ENCODE assay signal across 9 cellular contexts in genomic region chr9:136587145-136587943, GRCh38. TPM values are rescaled to one million over a fixed set of nuclear protein-coding genes. Genes with fewer than 3 reads are reported as not detected.
DNase-seq lines count a peak whose midpoint lies in the region; ATAC-seq, FAIRE-seq and TF ChIP-seq lines count a peak whose summit lies in the region.
"Had no signal": no experiment of that assay in that cellular context is flagged by ENCODE, and none has a peak within 500 bp of the region (broad histone marks: within the 10 kb centered on the region; RNA-seq: fewer than 3 reads in every experiment).

No MANE protein-coding gene starts in this region.

- no peak for TF ChIP-seq POLR2A in gastrocnemius medialis (IDR thresholded peaks at IDR 0.05)
- TF ChIP-seq POLR2A in GM12892 (IDR thresholded peaks at IDR 0.05; ENCODE audit: low read depth, low read length) = no peak

- peak overlapping the region; percentile 30 for H3K4me3 ChIP-seq in H7 (ENCODE audit: insufficient read depth, low read depth, low read length)
- no peak overlapping the region for H3K4me3 ChIP-seq in gastrocnemius medialis

- H3K27me3 ChIP-seq in H7 (ENCODE audit: control insufficient read depth, insufficient read depth, low read length) = no peaks in the 10 kb centered on the region
- H3K27me3 ChIP-seq in gastrocnemius medialis = peaks cover 0 to 8% (median 7%) of the 10 kb centered on the region in 3 donors

- H3K36me3 ChIP-seq in H7 (replicated peaks; ENCODE audit: control insufficient read depth, insufficient read depth, low read length) = no peaks in the 10 kb centered on the region
- H3K36me3 ChIP-seq in gastrocnemius medialis = no peaks in the 10 kb centered on the region

- no peak overlapping the region for H3K27ac Mint-ChIP-seq in activated naive CD8-positive, alpha-beta T cell treated with anti-CD3 and anti-CD28 coated beads, Interleukin-2, amount 50 U/mL, for 24 hours

- DNase-seq in H7 = peak; percentile 92
- peak; percentile 94 for DNase-seq in UCSD-AML1 (lab: John Stamatoyannopoulos, UW; ENCODE audit: unreplicated experiment)
- peak; percentile 73 for DNase-seq in iPS DF 19.7 (ENCODE audit: low read depth, low spot score)
- DNase-seq in gastrocnemius medialis = peak; percentile 22 to 42
- no peak for DNase-seq in activated CD4-positive, alpha-beta T cell treated with anti-CD3 and anti-CD28 coated beads, Interleukin-2, amount 50 U/mL, for 4 hours
- DNase-seq in GM12892 (ENCODE audit: insufficient read length) = no peak
- no peak for DNase-seq in activated naive CD8-positive, alpha-beta T cell treated with anti-CD3 and anti-CD28 coated beads, Interleukin-2, amount 50 U/mL, for 24 hours
- DNase-seq: NCI-H1105 treated with DMSO at 0.1 percent for 48 hours had no signal

- no peaks in the 10 kb centered on the region for H3K36me3 Mint-ChIP-seq in activated naive CD8-positive, alpha-beta T cell treated with anti-CD3 and anti-CD28 coated beads, Interleukin-2, amount 50 U/mL, for 24 hours (ENCODE audit: low read depth)

- H3K9me3 Mint-ChIP-seq in activated naive CD8-positive, alpha-beta T cell treated with anti-CD3 and anti-CD28 coated beads, Interleukin-2, amount 50 U/mL, for 24 hours = no peaks in the 10 kb centered on the region

- ATAC-seq in gastrocnemius medialis = no peak
- no peak for ATAC-seq in HG02884 (IDR thresholded peaks at IDR 0.05; ENCODE audit: unreplicated experiment)
- ATAC-seq in activated naive CD8-positive, alpha-beta T cell treated with anti-CD3 and anti-CD28 coated beads, Interleukin-2, amount 50 U/mL, for 24 hours = no peak

- peak overlapping the region in 1 of 4 donors; percentile 33 for H3K27ac ChIP-seq in gastrocnemius medialis

- in situ Hi-C loops in gastrocnemius medialis (cut with MboI; ENCODE audit: low sequenced_read_pairs in 4 of 4) = no loop called here

- intact Hi-C loops in gastrocnemius medialis (cut with DNase I; ENCODE audit: low total_unique reads) = no loop called here

- no peak for FAIRE-seq in GM12892 (lab: Jason Lieb, UNC)

- peaks cover 18% of the 10 kb centered on the region for H3K4me1 Mint-ChIP-seq in activated naive CD8-positive, alpha-beta T cell treated with anti-CD3 and anti-CD28 coated beads, Interleukin-2, amount 50 U/mL, for 24 hours

- no peak for TF ChIP-seq CTCF in gastrocnemius medialis (IDR thresholded peaks at IDR 0.05 in 4 of 5, conservative IDR thresholded peaks at IDR 0.05 in 1 of 5)

- H3K4me1 ChIP-seq in gastrocnemius medialis = peaks cover 0 to 13% of the 10 kb centered on the region in 2 donors

- no peak overlapping the region for H3K4me3 Mint-ChIP-seq in activated naive CD8-positive, alpha-beta T cell treated with anti-CD3 and anti-CD28 coated beads, Interleukin-2, amount 50 U/mL, for 24 hours

- H3K27me3 Mint-ChIP-seq in activated naive CD8-positive, alpha-beta T cell treated with anti-CD3 and anti-CD28 coated beads, Interleukin-2, amount 50 U/mL, for 24 hours = peaks cover 2% of the 10 kb centered on the region

- H3K9me3 ChIP-seq in gastrocnemius medialis = no peaks in the 10 kb centered on the region

RNA-seq across cellular contexts. Expression of gene NOTCH1, which starts 41.5 kb away (rescaled TPM):
- total RNA-seq in H7 (2014; rRNA removed; shearing (Covaris generic)) = 32.2 and 33.3 TPM in 2 replicates
- 10 to 100 TPM in 1 of 4 donors, 1 to 10 TPM in 3; 6.3 to 15.4 (median 8.2) TPM for total RNA-seq in gastrocnemius medialis
- polyA plus RNA-seq in GM12892 (2012; ENCODE audit: missing spikeins) = 2.1 TPM

Comparison
In these comparisons a context has a peak if more than half of its experiments do, and no peak if none do; other contexts are left out.
1. DNase-seq: peak in H7 (single experiment), UCSD-AML1 (single experiment), iPS DF 19.7 (single experiment) and gastrocnemius medialis (2 of 2); none in activated CD4-positive, alpha-beta T cell treated with anti-CD3 and anti-CD28 coated beads, Interleukin-2, amount 50 U/mL, for 4 hours (0 of 2), GM12892 (single experiment) and activated naive CD8-positive, alpha-beta T cell treated with anti-CD3 and anti-CD28 coated beads, Interleukin-2, amount 50 U/mL, for 24 hours (single experiment).